Comparison of ENCODE assay signal across 24 cellular contexts in genomic region chr10:95821766-95822165, GRCh38.
A peak's percentile ranks its signal among the peaks of the same experiment; 100 is the strongest.
DNase-seq lines count a peak whose midpoint lies in the region; ATAC-seq lines count a peak whose summit lies in the region.
"Had no signal": no experiment of that assay in that cellular context is flagged by ENCODE, and none has a peak within 500 bp of the region (broad histone marks: within the 10 kb centered on the region; RNA-seq: fewer than 3 reads in every experiment).

No MANE protein-coding gene starts in this region.

- ATAC-seq in naive B cell (ENCODE audit: low read depth in 2 of 2): peak in 1 of 2 donors; percentile 16
- ATAC-seq in GM18511 (IDR thresholded peaks at IDR 0.05; ENCODE audit: unreplicated experiment): no peak
- ATAC-seq: mucosa of descending colon had no signal

- peaks cover 26 to 73% (median 36%) of the 10 kb centered on the region in 3 donors for H3K4me1 Mint-ChIP-seq in naive B cell
- H3K4me1 Mint-ChIP-seq: activated naive CD4-positive, alpha-beta T cell treated with anti-CD3 and anti-CD28 coated beads, Interleukin-2, amount 50 U/mL, for 24 hours; neural progenitor cell had no signal

- H3K9me3 Mint-ChIP-seq in naive B cell: no peaks in the 10 kb centered on the region
- H3K9me3 Mint-ChIP-seq: activated naive CD4-positive, alpha-beta T cell treated with anti-CD3 and anti-CD28 coated beads, Interleukin-2, amount 50 U/mL, for 24 hours; neural progenitor cell had no signal

- peak overlapping the region in 4 of 8 donors; percentile 45 to 74 (median 66) for H3K4me3 Mint-ChIP-seq in naive B cell
- H3K4me3 Mint-ChIP-seq: activated naive CD4-positive, alpha-beta T cell treated with anti-CD3 and anti-CD28 coated beads, Interleukin-2, amount 50 U/mL, for 24 hours; neural progenitor cell had no signal

- in situ Hi-C loops in KBM-7 (cut with MboI; ENCODE audit: low pct_unique_long_range_greater_than_20kb, low sequenced_read_pairs): no loop called here

- no peaks in the 10 kb centered on the region for H3K27me3 Mint-ChIP-seq in naive B cell

- DNase-seq in SIG-M5 treated with dmso at 0.1 percent for 504 hours (lab: John Stamatoyannopoulos, UW; ENCODE audit: unreplicated experiment) (peak; percentile 34), SIG-M5 (lab: John Stamatoyannopoulos, UW) (no peak), KBM-7 (peak; percentile 34), SKM-1 (lab: John Stamatoyannopoulos, UW; ENCODE audit: unreplicated experiment) (peak; percentile 9), naive B cell (no peak), kidney glomerular epithelial cell (lab: John Stamatoyannopoulos, UW) (no peak)
- DNase-seq in activated naive CD4-positive, alpha-beta T cell (lab: John Stamatoyannopoulos, UW): no peak
- DNase-seq: CD8-positive, alpha-beta memory T cell; DMS153; islet precursor cell; mucosa of descending colon; NCI-H1092; NCI-H187 treated with DMSO at 0.1 percent for 48 hours; NCI-H69; PC-9; Right ventricle myocardium superior; sigmoid colon; stimulated activated CD4-positive, alpha-beta T cell treated with anti-CD3 and anti-CD28 coated beads, Interleukin-15, amount 100 ng/mL, for 24 hours; stimulated activated CD8-positive, alpha-beta memory T cell treated with anti-CD3 and anti-CD28 coated beads, Interleukin-4, amount 100 ng/mL, for 48 hours; upper lobe of left lung had no signal

- H3K36me3 Mint-ChIP-seq in naive B cell: peaks cover 24 to 25% of the 10 kb centered on the region in 2 donors
- H3K36me3 Mint-ChIP-seq: activated naive CD4-positive, alpha-beta T cell treated with anti-CD3 and anti-CD28 coated beads, Interleukin-2, amount 50 U/mL, for 24 hours; CD8-positive, alpha-beta memory T cell; neural progenitor cell had no signal

- H3K27ac Mint-ChIP-seq in naive B cell: peak overlapping the region; percentile 7 to 94 (median 88)
- H3K27ac Mint-ChIP-seq: activated naive CD4-positive, alpha-beta T cell treated with anti-CD3 and anti-CD28 coated beads, Interleukin-2, amount 50 U/mL, for 24 hours; neural progenitor cell; progenitor cell of endocrine pancreas had no signal

Comparison
In these comparisons a context has a peak if more than half of its experiments do, and no peak if none do; other contexts are left out.
1. DNase-seq: peak in SIG-M5 treated with dmso at 0.1 percent for 504 hours (single experiment), KBM-7 (single experiment) and SKM-1 (single experiment); none in SIG-M5 (single experiment), naive B cell (single experiment), kidney glomerular epithelial cell (single experiment) and activated naive CD4-positive, alpha-beta T cell (0 of 4).